ENCODE assay signal across 8 cellular contexts in genomic region chr18:13726972-13727331, GRCh38. TPM values are rescaled to one million over a fixed set of nuclear protein-coding genes. Genes with fewer than 3 reads are reported as not detected.
A peak's percentile ranks its signal among the peaks of the same experiment; 100 is the strongest.
DNase-seq lines count a peak whose midpoint lies in the region; ATAC-seq and TF ChIP-seq lines count a peak whose summit lies in the region.

No MANE protein-coding gene starts in this region.

- peak overlapping the region; percentile 85 to 95 (median 86) for H3K4me3 Mint-ChIP-seq in T-cell
- peak overlapping the region; percentile 88 for H3K4me3 Mint-ChIP-seq in memory B cell

- H3K4me1 Mint-ChIP-seq in T-cell: peaks cover 64 to 70% (median 65%) of the 10 kb centered on the region in 3 donors
- H3K4me1 Mint-ChIP-seq in memory B cell: peaks cover 25% of the 10 kb centered on the region

- CTCF ChIA-PET in T-cell (lab: Charles Lee): interaction anchor here (0.5 to 0.9 kb wide), 4 partner anchors 17 to 669 kb away, joined by 3 to 4 read pairs (median 4); no protein-coding TSS in a partner anchor

- H3K27ac ChIP-seq in dorsolateral prefrontal cortex: peak overlapping the region; percentile 25 to 96 (median 88)

- POLR2A ChIA-PET in T-cell (lab: Charles Lee): interaction anchor here (0.5 to 0.9 kb wide), 5 partner anchors 159 to 779 kb away, joined by 3 to 6 read pairs (median 5); no protein-coding TSS in a partner anchor

- DNase-seq in AG10803 (ENCODE audit: low read depth) (peak; percentile 42), T-cell (peak in 19 of 34 experiments; percentile 1 to 41 (median 11)), dorsolateral prefrontal cortex (peak in 8 of 10 donors; percentile 15 to 59 (median 45)), memory B cell (ENCODE audit: low spot score in 2 of 2) (no peak)
- no peak for DNase-seq in stimulated activated naive CD8-positive, alpha-beta T cell treated with anti-CD3 and anti-CD28 coated beads, Interleukin-15, Interleukin-2, amounts not matched to agents 100 U/mL and 50 U/mL, for 24 hours

- peak overlapping the region; percentile 99 for H3K4me3 ChIP-seq in AG10803 (ENCODE audit: low read length)
- H3K4me3 ChIP-seq in dorsolateral prefrontal cortex: peak overlapping the region; percentile 71 to 100 (median 96)

- H3K9me3 Mint-ChIP-seq in T-cell: no peaks in the 10 kb centered on the region
- H3K9me3 Mint-ChIP-seq in memory B cell: no peaks in the 10 kb centered on the region

- ATAC-seq in GM18907 (IDR thresholded peaks at IDR 0.05; ENCODE audit: unreplicated experiment): peak; percentile 33
- ATAC-seq in HG03439 (IDR thresholded peaks at IDR 0.05; ENCODE audit: unreplicated experiment): peak; percentile 20
- ATAC-seq in T-cell (replicated peaks in 1 of 4): peak; percentile 4 to 25 (median 15)
- ATAC-seq in memory B cell (ENCODE audit: low read depth): peak; percentile 10
- ATAC-seq in stimulated activated naive CD8-positive, alpha-beta T cell treated with anti-CD3 and anti-CD28 coated beads, Interleukin-15, Interleukin-2, amounts not matched to agents 100 U/mL and 50 U/mL, for 24 hours: peak; percentile 16
- no peak for ATAC-seq in GM21526 (IDR thresholded peaks at IDR 0.05; ENCODE audit: low FRiP score, unreplicated experiment)

- no peaks in the 10 kb centered on the region for H3K27me3 ChIP-seq in dorsolateral prefrontal cortex

- peak overlapping the region; percentile 89 to 97 for H3K27ac Mint-ChIP-seq in T-cell
- H3K27ac Mint-ChIP-seq in memory B cell: peak overlapping the region; percentile 99

- H3K27me3 Mint-ChIP-seq in T-cell: no peaks in the 10 kb centered on the region
- no peaks in the 10 kb centered on the region for H3K27me3 Mint-ChIP-seq in memory B cell

- no peak for TF ChIP-seq CTCF in AG10803 (conservative IDR thresholded peaks at IDR 0.05; ENCODE audit: low read length)
- no peak for TF ChIP-seq CTCF in dorsolateral prefrontal cortex (IDR thresholded peaks at IDR 0.05 in 54 of 56, conservative IDR thresholded peaks at IDR 0.05 in 2 of 56; ENCODE audit: low read depth in 1 of 56, partially characterized antibody in 56 of 56)

- intact Hi-C loops in dorsolateral prefrontal cortex (cut with DNase I): loop anchor here (2.0 to 10.0 kb wide), 7 partner anchors 75 to 510 kb away; partner anchors contain the start of gene LDLRAD4 (in 1 of the 2)

- H3K36me3 Mint-ChIP-seq in T-cell (peaks cover 17% of the 10 kb centered on the region), memory B cell (peaks cover 6% of the 10 kb centered on the region)

RNA-seq across cellular contexts. Expression of gene RNMT, which starts 0.5 kb away (rescaled TPM):
- total RNA-seq in T-cell (10 to 100 TPM; 36.4 to 88.4 (median 48.7) TPM), dorsolateral prefrontal cortex (10 to 100 TPM; 25.2 to 79.9 (median 53.7) TPM)

RNA-seq across cellular contexts. Expression of gene FAM210A, which starts 0.6 kb away (rescaled TPM):
- 10 to 100 TPM in 1 of 5 donors, 1 to 10 TPM in 4; 7.3 to 10.8 (median 9.1) TPM for total RNA-seq in T-cell
- 10 to 100 TPM; 10.7 to 22.2 (median 16.6) TPM for total RNA-seq in dorsolateral prefrontal cortex

Comparison
In these comparisons a context has a peak if more than half of its experiments do, and no peak if none do; other contexts are left out.
1. DNase-seq: peak in AG10803 (single experiment), T-cell (19 of 34) and dorsolateral prefrontal cortex (8 of 10); none in memory B cell (0 of 2) and stimulated activated naive CD8-positive, alpha-beta T cell treated with anti-CD3 and anti-CD28 coated beads, Interleukin-15, Interleukin-2, amounts not matched to agents 100 U/mL and 50 U/mL, for 24 hours (single experiment).